ENCODE assay signal across 8 cellular contexts in genomic region chr7:106895246-106895864, GRCh38. TPM values are rescaled to one million over a fixed set of nuclear protein-coding genes. Genes with fewer than 3 reads are reported as not detected.
A peak's percentile ranks its signal among the peaks of the same experiment; 100 is the strongest.
DNase-seq lines count a peak whose midpoint lies in the region; ATAC-seq lines count a peak whose summit lies in the region.

No MANE protein-coding gene starts in this region.

- intact Hi-C loops in left colon (cut with DNase I, micrococcal nuclease), result no loop called here

- H3K4me1 Mint-ChIP-seq in IgD-negative memory B cell, result peaks cover 41 to 50% (median 48%) of the 10 kb centered on the region in 3 donors

- peak overlapping the region in 3 of 4 donors; percentile 14 to 76 (median 67) for H3K4me3 Mint-ChIP-seq in IgD-negative memory B cell

- peaks cover 32% of the 10 kb centered on the region for H3K36me3 Mint-ChIP-seq in IgD-negative memory B cell

- ATAC-seq in GM18858 (IDR thresholded peaks at IDR 0.05; ENCODE audit: unreplicated experiment), result peak; percentile 94
- peak; percentile 91 for ATAC-seq in GM21576 (IDR thresholded peaks at IDR 0.05; ENCODE audit: unreplicated experiment)
- ATAC-seq in left colon, result no peak

- peaks cover 0 to 6% (median 2%) of the 10 kb centered on the region in 3 donors for H3K9me3 Mint-ChIP-seq in IgD-negative memory B cell

- H3K27me3 Mint-ChIP-seq in IgD-negative memory B cell, result no peaks in the 10 kb centered on the region

- DNase-seq in left colon, result peak; percentile 10 to 39
- no peak for DNase-seq in NCI-H2081 treated with DMSO at 0.1 percent for 48 hours (lab: John Stamatoyannopoulos, UW)
- no peak for DNase-seq in NCI-H524 (lab: John Stamatoyannopoulos, UW)
- DNase-seq in NCI-H2171 treated with DMSO at 0.1 percent for 48 hours (lab: John Stamatoyannopoulos, UW), result no peak
- DNase-seq in COLO668 (lab: John Stamatoyannopoulos, UW; ENCODE audit: unreplicated experiment), result no peak

- H3K27ac Mint-ChIP-seq in IgD-negative memory B cell, result peak overlapping the region; percentile 57 to 89 (median 77)

RNA-seq across cellular contexts. Expression of gene PIK3CG, which starts 30.3 kb away (rescaled TPM):
- 27.7 TPM for polyA plus RNA-seq in IgD-negative memory B cell
- 1 to 10 TPM; 3.6 to 5.9 TPM for total RNA-seq in left colon

Comparison
In these comparisons a context has a peak if more than half of its experiments do, and no peak if none do; other contexts are left out.
1. DNase-seq: peak in left colon (2 of 2); none in NCI-H2081 treated with DMSO at 0.1 percent for 48 hours (single experiment), NCI-H524 (0 of 2), NCI-H2171 treated with DMSO at 0.1 percent for 48 hours (single experiment) and COLO668 (single experiment).